In the genomic region with DNA sequence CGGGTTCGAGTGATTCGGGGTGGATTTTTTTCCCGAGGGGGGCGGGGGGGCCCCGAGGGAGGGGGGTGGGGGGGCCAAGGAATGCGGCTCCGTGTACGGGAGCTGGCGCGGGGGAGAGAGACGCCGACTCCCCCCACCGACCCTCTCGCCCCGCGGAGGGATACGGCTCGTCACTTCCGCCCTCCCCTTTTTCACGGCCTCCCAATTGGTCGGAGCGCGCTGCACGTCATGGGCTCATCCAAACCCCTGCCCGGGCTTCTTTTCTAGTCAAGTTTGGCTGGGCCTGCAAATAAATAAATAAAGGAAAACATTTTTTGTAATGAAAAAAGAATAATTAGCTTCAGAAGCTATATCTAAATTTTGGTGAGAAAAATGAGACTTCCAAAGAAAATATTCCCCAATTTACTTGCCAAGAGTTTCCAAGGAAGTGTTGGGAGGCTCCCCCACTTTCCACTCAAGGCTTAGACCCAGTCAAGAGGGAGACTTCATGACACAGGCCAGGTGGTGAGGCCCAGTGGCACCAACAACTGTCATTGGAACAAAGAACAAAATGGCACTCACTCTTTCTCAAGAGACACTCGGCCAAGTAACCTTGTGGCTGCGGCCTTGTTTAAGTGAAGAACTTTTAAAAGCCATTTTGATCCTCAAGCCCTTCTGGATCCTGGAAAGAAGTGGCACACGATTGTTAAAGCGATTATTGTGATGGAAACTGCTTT, we compare ENCODE assay signal across 8 cellular contexts. TPM values are rescaled to one million over a fixed set of nuclear protein-coding genes. Genes with fewer than 3 reads are reported as not detected.
A peak's percentile ranks its signal among the peaks of the same experiment; 100 is the strongest.
DNase-seq lines count a peak whose midpoint lies in the region; ATAC-seq and TF ChIP-seq lines count a peak whose summit lies in the region.

A gene with protein sequence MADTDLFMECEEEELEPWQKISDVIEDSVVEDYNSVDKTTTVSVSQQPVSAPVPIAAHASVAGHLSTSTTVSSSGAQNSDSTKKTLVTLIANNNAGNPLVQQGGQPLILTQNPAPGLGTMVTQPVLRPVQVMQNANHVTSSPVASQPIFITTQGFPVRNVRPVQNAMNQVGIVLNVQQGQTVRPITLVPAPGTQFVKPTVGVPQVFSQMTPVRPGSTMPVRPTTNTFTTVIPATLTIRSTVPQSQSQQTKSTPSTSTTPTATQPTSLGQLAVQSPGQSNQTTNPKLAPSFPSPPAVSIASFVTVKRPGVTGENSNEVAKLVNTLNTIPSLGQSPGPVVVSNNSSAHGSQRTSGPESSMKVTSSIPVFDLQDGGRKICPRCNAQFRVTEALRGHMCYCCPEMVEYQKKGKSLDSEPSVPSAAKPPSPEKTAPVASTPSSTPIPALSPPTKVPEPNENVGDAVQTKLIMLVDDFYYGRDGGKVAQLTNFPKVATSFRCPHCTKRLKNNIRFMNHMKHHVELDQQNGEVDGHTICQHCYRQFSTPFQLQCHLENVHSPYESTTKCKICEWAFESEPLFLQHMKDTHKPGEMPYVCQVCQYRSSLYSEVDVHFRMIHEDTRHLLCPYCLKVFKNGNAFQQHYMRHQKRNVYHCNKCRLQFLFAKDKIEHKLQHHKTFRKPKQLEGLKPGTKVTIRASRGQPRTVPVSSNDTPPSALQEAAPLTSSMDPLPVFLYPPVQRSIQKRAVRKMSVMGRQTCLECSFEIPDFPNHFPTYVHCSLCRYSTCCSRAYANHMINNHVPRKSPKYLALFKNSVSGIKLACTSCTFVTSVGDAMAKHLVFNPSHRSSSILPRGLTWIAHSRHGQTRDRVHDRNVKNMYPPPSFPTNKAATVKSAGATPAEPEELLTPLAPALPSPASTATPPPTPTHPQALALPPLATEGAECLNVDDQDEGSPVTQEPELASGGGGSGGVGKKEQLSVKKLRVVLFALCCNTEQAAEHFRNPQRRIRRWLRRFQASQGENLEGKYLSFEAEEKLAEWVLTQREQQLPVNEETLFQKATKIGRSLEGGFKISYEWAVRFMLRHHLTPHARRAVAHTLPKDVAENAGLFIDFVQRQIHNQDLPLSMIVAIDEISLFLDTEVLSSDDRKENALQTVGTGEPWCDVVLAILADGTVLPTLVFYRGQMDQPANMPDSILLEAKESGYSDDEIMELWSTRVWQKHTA (N-terminal part only) (minus strand): TSS at position 164 of the 716 bp plus-strand sequence. CDS start 17,290 bp downstream, outside the sequence.

- in situ Hi-C loops in HAP-1 (cut with MboI; ENCODE audit: low sequenced_read_pairs), result no loop called here

- peak; percentile 88 for ATAC-seq in DND-41 (ENCODE audit: insufficient read depth, low read depth)

- peaks cover 15% of the 10 kb centered on the region for H3K4me1 Mint-ChIP-seq in neural crest cell

- peak; percentile 67 for TF ChIP-seq EP300 in stomach (IDR thresholded peaks at IDR 0.05)

- H4K20me1 ChIP-seq in DND-41 (ENCODE audit: insufficient read depth, low read length), result peaks cover 28% of the 10 kb centered on the region

- peak within 1 kb of the TSS; percentile 98 for H3K27ac Mint-ChIP-seq in neural crest cell (ENCODE audit: unreplicated experiment)

- H3K79me2 ChIP-seq in DND-41 (ENCODE audit: insufficient read depth, low read length), result peaks cover 48% of the 10 kb centered on the region

- peak within 1 kb of the TSS; percentile 63 for H3K9ac ChIP-seq in DND-41 (ENCODE audit: low read depth, low read length)

- H3K4me3 Mint-ChIP-seq in neural crest cell, result peak within 1 kb of the TSS; percentile 97

- peaks cover 34% of the 10 kb centered on the region for H3K4me1 ChIP-seq in DND-41 (ENCODE audit: insufficient read depth, low read length)
- H3K4me1 ChIP-seq in HAP-1, result peaks cover 11% of the 10 kb centered on the region
- peaks cover 23% of the 10 kb centered on the region for H3K4me1 ChIP-seq in SJSA1 (replicated peaks)
- H3K4me1 ChIP-seq in stomach, result peaks cover 24 to 40% (median 29%) of the 10 kb centered on the region in 4 donors

- WGBS in stomach, 5 donors, result 13 to 22% (median 13%) methylated on average over 17 to 30 of the region's 30 CpGs

- H3K9me3 ChIP-seq in DND-41 (ENCODE audit: insufficient read depth, low read length, severe bottlenecking), result no peaks in the 10 kb centered on the region
- no peaks in the 10 kb centered on the region for H3K9me3 ChIP-seq in HAP-1
- no peaks in the 10 kb centered on the region for H3K9me3 ChIP-seq in SJSA1 (replicated peaks)
- H3K9me3 ChIP-seq in stomach, result no peaks in the 10 kb centered on the region

- peak within 1 kb of the TSS; percentile 87 for H3K4me2 ChIP-seq in DND-41 (ENCODE audit: insufficient read depth, low read length)

- peaks cover 34% of the 10 kb centered on the region for H3K27me3 Mint-ChIP-seq in neural crest cell (ENCODE audit: low read depth)

- peaks cover 4% of the 10 kb centered on the region for H3K27me3 ChIP-seq in DND-41 (ENCODE audit: insufficient read depth, low read length, poor library complexity)
- H3K27me3 ChIP-seq in HAP-1 (ENCODE audit: low read depth), result peaks cover 2% of the 10 kb centered on the region
- H3K27me3 ChIP-seq in SJSA1 (replicated peaks), result no peaks in the 10 kb centered on the region
- H3K27me3 ChIP-seq in stomach, result no peaks in the 10 kb centered on the region

- no peak for TF ChIP-seq CTCF in DND-41 (IDR thresholded peaks at IDR 0.05; ENCODE audit: borderline replicate concordance, extremely low read depth, low read length, poor library complexity, severe bottlenecking)
- TF ChIP-seq CTCF in foreskin fibroblast (IDR thresholded peaks at IDR 0.05; ENCODE audit: low read depth, low read length), result no peak
- TF ChIP-seq CTCF in neural crest cell (conservative IDR thresholded peaks at IDR 0.05), result no peak
- no peak for TF ChIP-seq CTCF in stomach (IDR thresholded peaks at IDR 0.05)

- H3K36me3 ChIP-seq in DND-41 (ENCODE audit: insufficient read depth, low read length) (peaks cover 11% of the 10 kb centered on the region), HAP-1 (replicated peaks) (peaks cover 3% of the 10 kb centered on the region; the same call in 1 of the 2 replicates), SJSA1 (no peaks in the 10 kb centered on the region; the same call in 1 of the 2 replicates), stomach (no peaks in the 10 kb centered on the region)

- peak within 1 kb of the TSS; percentile 54 to 69; a peak in 3 of 4 replicates for H3K4me3 ChIP-seq in DND-41 (ENCODE audit: low read depth in 1 of 2, low read length in 2 of 2)
- H3K4me3 ChIP-seq in HAP-1, result peak within 1 kb of the TSS; percentile 49
- peak within 1 kb of the TSS; percentile 53 for H3K4me3 ChIP-seq in SJSA1
- peak within 1 kb of the TSS; percentile 77 to 95 for H3K4me3 ChIP-seq in foreskin fibroblast (ENCODE audit: low read depth in 1 of 2, low read length in 2 of 2)
- peak within 1 kb of the TSS; percentile 60 to 92 (median 74) for H3K4me3 ChIP-seq in stomach

- no peaks in the 10 kb centered on the region for H3K36me3 Mint-ChIP-seq in neural crest cell (ENCODE audit: low read depth)

- no peaks in the 10 kb centered on the region for H3K9me3 Mint-ChIP-seq in neural crest cell

- no peak for TF ChIP-seq POLR2A in stomach (IDR thresholded peaks at IDR 0.05)

- H3K27ac ChIP-seq in DND-41 (ENCODE audit: low read length) (peak within 1 kb of the TSS; percentile 90), SJSA1 (peak within 1 kb of the TSS; percentile 88), stomach (peak within 1 kb of the TSS; percentile 95 to 99 (median 99))

- DNase-seq in DND-41 (peak; percentile 97), HAP-1 (ENCODE audit: low spot score in 2 of 2) (peak; percentile 79 to 97), MV-4-11 (lab: John Stamatoyannopoulos, UW) (peak; percentile 91), SJSA1 (ENCODE audit: low read depth in 1 of 2, low spot score in 2 of 2) (peak; percentile 92 to 98), foreskin fibroblast (peak; percentile 99), neural crest cell (ENCODE audit: low read depth, low spot score) (peak; percentile 94), stomach (peak; percentile 96)
- peak; percentile 89 for DNase-seq in activated gamma-delta T cell treated with anti-CD3 and anti-CD28 coated beads, Interleukin-2, amount 50 U/mL, for 16 hours (ENCODE audit: low read depth)

- peak within 1 kb of the TSS; percentile 98 for H2AFZ ChIP-seq in DND-41 (ENCODE audit: low read depth, low read length)

- intact Hi-C loops in stomach (cut with DNase I; ENCODE audit: low total_unique reads), result no loop called here

RNA-seq across cellular contexts. Expression of the gene that starts here (rescaled TPM):
- 14.5 and 34.0 TPM in 2 replicates for total RNA-seq in SJSA1 (2014; rRNA removed; shearing (Covaris generic))
- total RNA-seq in neural crest cell (145 and 158 TPM in 2 replicates), stomach (100 to 1,000 TPM in 2 of 5 donors, 10 to 100 TPM in 3; 17.4 to 124 (median 85.8) TPM)
- 10 to 100 TPM in 2 of 3 donors, 1 to 10 TPM in 1; 7.3 to 18.0 (median 12.1) TPM for polyA plus RNA-seq in stomach

Comparison
In these comparisons a context has a peak if more than half of its experiments do, and no peak if none do; other contexts are left out.
1. Peak in every context shown above with its lines: DNase-seq, ATAC-seq, H3K4me3 ChIP-seq and H3K27ac ChIP-seq.